28 cellular contexts compared by ENCODE assay signal in genomic region chr5:33792559-33792958, GRCh38.
"Had no signal": no experiment of that assay in that cellular context is flagged by ENCODE, and none has a peak within 500 bp of the region (broad histone marks: within the 10 kb centered on the region; RNA-seq: fewer than 3 reads in every experiment).

No MANE protein-coding gene starts in this region.

- H3K4me1 ChIP-seq: ascending aorta had no signal

- H3K4me2 ChIP-seq: KMS-11, SK-N-SH had no signal

- H3K36me3 ChIP-seq: ascending aorta, cardiac muscle cell, SJCRH30 had no signal

- H3K9ac ChIP-seq: KMS-11, SK-N-SH had no signal

- H3K4me3 ChIP-seq: ascending aorta, cardiac muscle cell, SJCRH30 had no signal

- H3K9me3 ChIP-seq: ascending aorta, SJCRH30, SK-N-SH had no signal

- ATAC-seq: activated CD4-positive, CD25-positive, alpha-beta regulatory T cell treated with anti-CD3 and anti-CD28 coated beads, Interleukin-2, amount 50 U/mL, for 24 hours; activated CD8-positive, alpha-beta T cell treated with anti-CD3 and anti-CD28 coated beads, Interleukin-2, amount 10 ng/mL, durations not matched to agents 7 days and 5 days; activated naive CD4-positive, alpha-beta T cell treated with anti-CD3 and anti-CD28 coated beads, Interleukin-2, amount 50 U/mL, for 72 hours; activated naive CD8-positive, alpha-beta T cell treated with anti-CD3 and anti-CD28 coated beads, Interleukin-2, amount 50 U/mL, for 24 hours; Panc1 had no signal

- DNase-seq: activated CD4-positive, alpha-beta T cell treated with anti-CD3 and anti-CD28 coated beads for 48 hours; activated CD4-positive, alpha-beta T cell treated with anti-CD3 and anti-CD28 coated beads, Interleukin-2, amount 50 U/mL, for 4 hours; activated CD8-positive, alpha-beta memory T cell treated with anti-CD3 and anti-CD28 coated beads, Interleukin-2, amount 50 U/mL, for 48 hours; activated CD8-positive, alpha-beta T cell treated with anti-CD3 and anti-CD28 coated beads, Interleukin-2, amount 10 ng/mL, durations not matched to agents 7 days and 5 days; activated effector memory CD4-positive, alpha-beta T cell treated with anti-CD3 and anti-CD28 coated beads, Interleukin-2, amount 50 U/mL, for 16 hours; activated naive CD4-positive, alpha-beta T cell treated with Interleukin-2 at 50 U/mL for 16 hours; activated naive CD8-positive, alpha-beta T cell treated with anti-CD3 and anti-CD28 coated beads, Interleukin-2, amount 50 U/mL, for 24 hours; activated T-cell treated with anti-CD3 and anti-CD28 coated beads, Interleukin-2, amount 50 U/mL, for 1 hour; amniotic stem cell; NCI-H1092; NCI-H1417; NCI-H1930; NCI-H2171; NCI-H2227 treated with DMSO at 0.1 percent for 48 hours; NCI-H446 treated with DMSO at 0.1 percent for 48 hours; NCI-H526 treated with DMSO at 0.1 percent for 48 hours; NCI-H82; Right ventricle myocardium superior; RPMI8226; SJCRH30; SK-N-SH; SW 1271 had no signal

- H3K27ac ChIP-seq: ascending aorta, cardiac muscle cell, KMS-11, SJCRH30 had no signal

- H3K27me3 ChIP-seq: ascending aorta, cardiac muscle cell, SJCRH30 had no signal
